In genomic region chr22:23537421-23537820, GRCh38 we compare ENCODE assay signal across 19 cellular contexts. TPM values are rescaled to one million over a fixed set of nuclear protein-coding genes. Genes with fewer than 3 reads are reported as not detected.
A peak's percentile ranks its signal among the peaks of the same experiment; 100 is the strongest.
DNase-seq lines count a peak whose midpoint lies in the region; ATAC-seq and TF ChIP-seq lines count a peak whose summit lies in the region.
"Had no signal": no experiment of that assay in that cellular context is flagged by ENCODE, and none has a peak within 500 bp of the region (broad histone marks: within the 10 kb centered on the region; RNA-seq: fewer than 3 reads in every experiment).

No MANE protein-coding gene starts in this region.

- H3K27me3 Mint-ChIP-seq in stimulated activated memory B cell treated with anti-CD40 and anti-IgM and Interleukin-4, amounts not matched to agents 10 μg/mL and 1 μg/mL and 100 μg/mL, for 72 hours = no peaks in the 10 kb centered on the region

- TF ChIP-seq CTCF in right lobe of liver (IDR thresholded peaks at IDR 0.05) (no peak), suprapubic skin (IDR thresholded peaks at IDR 0.05) (no peak)

- no peak overlapping the region; the same call in 1 of the 2 replicates for H3K4me3 ChIP-seq in SK-N-MC
- H3K4me3 ChIP-seq in right lobe of liver = no peak overlapping the region
- H3K4me3 ChIP-seq in suprapubic skin = no peak overlapping the region
- H3K4me3 ChIP-seq: skin epidermis had no signal

- H3K4me1 Mint-ChIP-seq in stimulated activated memory B cell treated with anti-CD40 and anti-IgM and Interleukin-4, amounts not matched to agents 10 μg/mL and 1 μg/mL and 100 μg/mL, for 72 hours = peaks cover 26% of the 10 kb centered on the region

- no peaks in the 10 kb centered on the region for H3K36me3 ChIP-seq in SK-N-MC (ENCODE audit: insufficient read depth, low read length)
- no peaks in the 10 kb centered on the region for H3K36me3 ChIP-seq in right lobe of liver
- no peaks in the 10 kb centered on the region for H3K36me3 ChIP-seq in suprapubic skin

- H3K27ac ChIP-seq in SK-N-MC (peak overlapping the region; percentile 77), right lobe of liver (no peak overlapping the region), suprapubic skin (no peak overlapping the region)
- H3K27ac ChIP-seq: skin epidermis had no signal

- H3K9me3 Mint-ChIP-seq in stimulated activated memory B cell treated with anti-CD40 and anti-IgM and Interleukin-4, amounts not matched to agents 10 μg/mL and 1 μg/mL and 100 μg/mL, for 72 hours = no peaks in the 10 kb centered on the region
- H3K9me3 Mint-ChIP-seq: activated CD4-positive, alpha-beta T cell treated with anti-CD3 and anti-CD28 coated beads, Interleukin-2, amount 10 ng/mL, durations not matched to agents 7 days and 5 days; natural killer cell treated with Interleukin-12 subunit alpha and Interleukin-12 subunit beta and Interleukin-15 and Interleukin-18, amount 100 ng/mL, for 72 hours had no signal

- H3K4me1 ChIP-seq in right lobe of liver (no peaks in the 10 kb centered on the region), suprapubic skin (peaks cover 21% of the 10 kb centered on the region)

- WGBS in right lobe of liver (ENCODE audit: insufficient coverage, low coverage, low lambda C conversion rate, missing lambda C conversion rate) = 60% methylated on average over 11 of the region's 11 CpGs
- WGBS in suprapubic skin = 71% methylated on average over 11 of the region's 11 CpGs

- peak overlapping the region; percentile 51 for H3K9ac ChIP-seq in SK-N-MC (ENCODE audit: insufficient read length)

- no peak for ATAC-seq in right lobe of liver
- no peak for ATAC-seq in GM19023 (IDR thresholded peaks at IDR 0.05; ENCODE audit: unreplicated experiment)
- ATAC-seq in stimulated activated memory B cell treated with anti-CD40 and anti-IgM and Interleukin-4, amounts not matched to agents 10 μg/mL and 1 μg/mL and 100 μg/mL, for 72 hours = no peak
- no peak for ATAC-seq in HG03457 (IDR thresholded peaks at IDR 0.05; ENCODE audit: unreplicated experiment)
- ATAC-seq: natural killer cell treated with Interleukin-12 subunit alpha and Interleukin-12 subunit beta and Interleukin-15 and Interleukin-18, amount 100 ng/mL, for 72 hours had no signal

- H3K9me3 ChIP-seq in SK-N-MC (ENCODE audit: low read depth, low read length) (no peaks in the 10 kb centered on the region), right lobe of liver (no peaks in the 10 kb centered on the region), suprapubic skin (no peaks in the 10 kb centered on the region)

- no peak for TF ChIP-seq POLR2A in right lobe of liver (IDR thresholded peaks at IDR 0.05)
- TF ChIP-seq POLR2A in suprapubic skin (IDR thresholded peaks at IDR 0.05) = no peak

- H3K4me3 Mint-ChIP-seq in stimulated activated memory B cell treated with anti-CD40 and anti-IgM and Interleukin-4, amounts not matched to agents 10 μg/mL and 1 μg/mL and 100 μg/mL, for 72 hours = no peak overlapping the region
- H3K4me3 Mint-ChIP-seq: activated CD4-positive, alpha-beta T cell treated with anti-CD3 and anti-CD28 coated beads, Interleukin-2, amount 10 ng/mL, durations not matched to agents 7 days and 5 days; natural killer cell treated with Interleukin-12 subunit alpha and Interleukin-12 subunit beta and Interleukin-15 and Interleukin-18, amount 100 ng/mL, for 72 hours had no signal

- no peaks in the 10 kb centered on the region for H3K36me3 Mint-ChIP-seq in stimulated activated memory B cell treated with anti-CD40 and anti-IgM and Interleukin-4, amounts not matched to agents 10 μg/mL and 1 μg/mL and 100 μg/mL, for 72 hours
- H3K36me3 Mint-ChIP-seq: natural killer cell treated with Interleukin-12 subunit alpha and Interleukin-12 subunit beta and Interleukin-15 and Interleukin-18, amount 100 ng/mL, for 72 hours had no signal

- no peak overlapping the region for H3K27ac Mint-ChIP-seq in stimulated activated memory B cell treated with anti-CD40 and anti-IgM and Interleukin-4, amounts not matched to agents 10 μg/mL and 1 μg/mL and 100 μg/mL, for 72 hours
- H3K27ac Mint-ChIP-seq: activated CD4-positive, alpha-beta T cell treated with anti-CD3 and anti-CD28 coated beads, Interleukin-2, amount 10 ng/mL, durations not matched to agents 7 days and 5 days; natural killer cell treated with Interleukin-12 subunit alpha and Interleukin-12 subunit beta and Interleukin-15 and Interleukin-18, amount 100 ng/mL, for 72 hours had no signal

- no peak for TF ChIP-seq EP300 in suprapubic skin (IDR thresholded peaks at IDR 0.05)

- intact Hi-C loops in right lobe of liver (cut with DNase I) = loop anchor here in 1 of 2 donors (10.0 kb wide), 1 partner anchor 123 kb away; no protein-coding TSS in a partner anchor

- H3K27me3 ChIP-seq in right lobe of liver = no peaks in the 10 kb centered on the region
- peaks cover under 1% of the 10 kb centered on the region for H3K27me3 ChIP-seq in suprapubic skin

- DNase-seq in NCI-H748 (lab: John Stamatoyannopoulos, UW; ENCODE audit: unreplicated experiment) = peak; percentile 23
- no peak for DNase-seq in NCI-H748 treated with DMSO at 0.1 percent for 48 hours (lab: John Stamatoyannopoulos, UW)
- DNase-seq in SK-N-MC (ENCODE audit: low read depth, low spot score) = no peak
- peak in 2 of 3 donors; percentile 22 to 27 for DNase-seq in right lobe of liver
- peak; percentile 41 for DNase-seq in suprapubic skin (ENCODE audit: low spot score in 2 of 2)
- DNase-seq: activated CD4-positive, alpha-beta T cell treated with anti-CD3 and anti-CD28 coated beads, Interleukin-2, amount 10 ng/mL, durations not matched to agents 7 days and 5 days; activated gamma-delta T cell treated with Interleukin-2 at 50 U/mL for 16 hours; DMS 273 treated with DMSO at 0.1 percent for 48 hours; MV-4-11; NCI-H345 had no signal

RNA-seq across cellular contexts. Expression of gene IGLL1, which starts 42.7 kb away (rescaled TPM):
- total RNA-seq in right lobe of liver = not detected
- total RNA-seq in suprapubic skin = not detected
- total RNA-seq: A673; activated CD4-positive, alpha-beta T cell treated with anti-CD3 and anti-CD28 coated beads, Interleukin-2, amount 10 ng/mL, durations not matched to agents 7 days and 5 days; bronchial epithelial cell; glomerular endothelial cell; natural killer cell treated with Interleukin-12 subunit alpha and Interleukin-12 subunit beta and Interleukin-15 and Interleukin-18, amount 100 ng/mL, for 72 hours; T-helper 1 cell treated with Interleukin-12 subunit alpha and Interleukin-12 subunit beta and Interleukin-4 antibody, amounts not matched to agents 30 ng/mL and 1 ng/mL, for 36 hours had no signal

Comparison
In these comparisons a context has a peak if more than half of its experiments do, and no peak if none do; other contexts are left out.
1. DNase-seq: peak in NCI-H748 (single experiment), right lobe of liver (2 of 3) and suprapubic skin (2 of 2); none in NCI-H748 treated with DMSO at 0.1 percent for 48 hours (single experiment) and SK-N-MC (single experiment).